ENCODE assay signal across 10 cellular contexts in genomic region chr7:105877736-105878135, GRCh38. TPM values are rescaled to one million over a fixed set of nuclear protein-coding genes. Genes with fewer than 3 reads are reported as not detected.
DNase-seq lines count a peak whose midpoint lies in the region; ATAC-seq, FAIRE-seq and TF ChIP-seq lines count a peak whose summit lies in the region.
"Had no signal": no experiment of that assay in that cellular context is flagged by ENCODE, and none has a peak within 500 bp of the region (broad histone marks: within the 10 kb centered on the region; RNA-seq: fewer than 3 reads in every experiment).

No MANE protein-coding gene starts in this region.

- dilution Hi-C loops in keratinocyte (cut with MboI; ENCODE audit: extremely low pct_ligation_motif_present, low sequenced_read_pairs) = no loop called here

- H3K27ac Mint-ChIP-seq in activated CD4-positive, alpha-beta T cell treated with anti-CD3 and anti-CD28 coated beads, Interleukin-2, amount 10 ng/mL, durations not matched to agents 24 days and 14 days = no peak overlapping the region
- H3K27ac Mint-ChIP-seq in activated T-helper 17 cell treated with anti-CD3 and anti-CD28 coated beads, Interleukin-2, amount 50 U/mL, for 72 hours = peak overlapping the region; percentile 61
- no peak overlapping the region for H3K27ac Mint-ChIP-seq in stimulated activated naive CD8-positive, alpha-beta T cell treated with anti-CD3 and anti-CD28 coated beads, Interleukin-15, amount 100 ng/mL, for 72 hours

- no peak overlapping the region for H2AFZ ChIP-seq in keratinocyte (ENCODE audit: control insufficient read depth, low read length)

- intact Hi-C loops in activated CD4-positive, alpha-beta T cell treated with anti-CD3 and anti-CD28 coated beads, Interleukin-2, amount 10 ng/mL, durations not matched to agents 24 days and 14 days (cut with micrococcal nuclease) = loop anchor here (2.0 to 10.0 kb wide), 4 partner anchors 47 to 223 kb away; no protein-coding TSS in a partner anchor

- peaks cover 32% of the 10 kb centered on the region for H3K4me1 Mint-ChIP-seq in activated CD4-positive, alpha-beta T cell treated with anti-CD3 and anti-CD28 coated beads, Interleukin-2, amount 10 ng/mL, durations not matched to agents 24 days and 14 days
- peaks cover 40% of the 10 kb centered on the region for H3K4me1 Mint-ChIP-seq in activated T-helper 17 cell treated with anti-CD3 and anti-CD28 coated beads, Interleukin-2, amount 50 U/mL, for 72 hours
- peaks cover 49% of the 10 kb centered on the region for H3K4me1 Mint-ChIP-seq in stimulated activated naive CD8-positive, alpha-beta T cell treated with anti-CD3 and anti-CD28 coated beads, Interleukin-15, amount 100 ng/mL, for 72 hours

- peak overlapping the region; percentile 79 for H3K4me2 ChIP-seq in keratinocyte (ENCODE audit: control insufficient read depth, extremely low read depth, insufficient read depth, low read depth, low read length)

- peaks cover 1% of the 10 kb centered on the region for H3K79me2 ChIP-seq in keratinocyte (ENCODE audit: control insufficient read depth, insufficient read depth, low read length)

- H3K27me3 Mint-ChIP-seq in activated CD4-positive, alpha-beta T cell treated with anti-CD3 and anti-CD28 coated beads, Interleukin-2, amount 10 ng/mL, durations not matched to agents 24 days and 14 days = peaks cover 38% of the 10 kb centered on the region
- H3K27me3 Mint-ChIP-seq in activated T-helper 17 cell treated with anti-CD3 and anti-CD28 coated beads, Interleukin-2, amount 50 U/mL, for 72 hours = peaks cover 6% of the 10 kb centered on the region
- H3K27me3 Mint-ChIP-seq in stimulated activated naive CD8-positive, alpha-beta T cell treated with anti-CD3 and anti-CD28 coated beads, Interleukin-15, amount 100 ng/mL, for 72 hours = peaks cover 18% of the 10 kb centered on the region

- FAIRE-seq in keratinocyte (lab: Jason Lieb, UNC) = no peak
- FAIRE-seq: colon had no signal

- peaks cover 3% of the 10 kb centered on the region for H3K36me3 Mint-ChIP-seq in activated CD4-positive, alpha-beta T cell treated with anti-CD3 and anti-CD28 coated beads, Interleukin-2, amount 10 ng/mL, durations not matched to agents 24 days and 14 days (ENCODE audit: low read depth)
- H3K36me3 Mint-ChIP-seq in activated T-helper 17 cell treated with anti-CD3 and anti-CD28 coated beads, Interleukin-2, amount 50 U/mL, for 72 hours (ENCODE audit: low read depth) = no peaks in the 10 kb centered on the region

- DNase-seq in activated CD4-positive, alpha-beta T cell treated with anti-CD3 and anti-CD28 coated beads, Interleukin-2, amount 10 ng/mL, durations not matched to agents 24 days and 14 days = no peak
- DNase-seq in activated CD4-positive, alpha-beta T cell treated with anti-CD3 and anti-CD28 coated beads, Interleukin-2, amount 50 U/mL, for 1 hour = no peak
- no peak for DNase-seq in keratinocyte (ENCODE audit: low read depth, low spot score)
- DNase-seq in stimulated activated naive CD8-positive, alpha-beta T cell treated with anti-CD3 and anti-CD28 coated beads, Interleukin-15, amount 100 ng/mL, for 72 hours = no peak
- DNase-seq in HuH-7.5 (ENCODE audit: low spot score) = no peak
- DNase-seq in NCI-H2196 treated with DMSO at 0.1 percent for 48 hours (lab: John Stamatoyannopoulos, UW; ENCODE audit: unreplicated experiment) = no peak
- DNase-seq: stimulated activated CD4-positive, alpha-beta T cell treated with anti-CD3 and anti-CD28 coated beads, Interleukin-2, amount 100 ng/mL, for 48 hours had no signal

- H3K4me3 Mint-ChIP-seq in activated CD4-positive, alpha-beta T cell treated with anti-CD3 and anti-CD28 coated beads, Interleukin-2, amount 10 ng/mL, durations not matched to agents 24 days and 14 days = peak overlapping the region; percentile 79
- peak overlapping the region; percentile 98 for H3K4me3 Mint-ChIP-seq in activated T-helper 17 cell treated with anti-CD3 and anti-CD28 coated beads, Interleukin-2, amount 50 U/mL, for 72 hours
- peak overlapping the region; percentile 81 to 85 for H3K4me3 Mint-ChIP-seq in stimulated activated naive CD8-positive, alpha-beta T cell treated with anti-CD3 and anti-CD28 coated beads, Interleukin-15, amount 100 ng/mL, for 72 hours

- no peak for TF ChIP-seq CTCF in keratinocyte (optimal IDR thresholded peaks at IDR 0.05 in 1 of 3, IDR thresholded peaks at IDR 0.05 in 1 of 3, conservative IDR thresholded peaks at IDR 0.05 in 1 of 3; ENCODE audit: extremely low read depth in 1 of 3, insufficient read depth in 2 of 3, low read length in 3 of 3)

- no peaks in the 10 kb centered on the region for H4K20me1 ChIP-seq in keratinocyte (ENCODE audit: control insufficient read depth, extremely low read depth, insufficient read depth, low read length)

- no peak for ATAC-seq in activated T-helper 17 cell treated with anti-CD3 and anti-CD28 coated beads, Interleukin-2, amount 50 U/mL, for 72 hours (replicated peaks)
- no peak for ATAC-seq in stimulated activated naive CD8-positive, alpha-beta T cell treated with anti-CD3 and anti-CD28 coated beads, Interleukin-15, amount 100 ng/mL, for 72 hours
- ATAC-seq in HG03378 (IDR thresholded peaks at IDR 0.05; ENCODE audit: unreplicated experiment) = no peak

- H3K27me3 ChIP-seq in keratinocyte (ENCODE audit: control insufficient read depth, extremely low read depth, insufficient read depth, low read length) = no peaks in the 10 kb centered on the region

- H3K9me3 ChIP-seq in keratinocyte (ENCODE audit: control insufficient read depth, low read depth, low read length) = no peaks in the 10 kb centered on the region

- peak overlapping the region; percentile 70 for H3K9ac ChIP-seq in keratinocyte (ENCODE audit: control insufficient read depth, extremely low read depth, insufficient read depth, low read length)

- H3K4me1 ChIP-seq in keratinocyte (ENCODE audit: control insufficient read depth, extremely low read depth, insufficient read depth, low read length) = peaks cover 19% of the 10 kb centered on the region

- H3K9me3 Mint-ChIP-seq in activated CD4-positive, alpha-beta T cell treated with anti-CD3 and anti-CD28 coated beads, Interleukin-2, amount 10 ng/mL, durations not matched to agents 24 days and 14 days = no peaks in the 10 kb centered on the region
- no peaks in the 10 kb centered on the region for H3K9me3 Mint-ChIP-seq in activated T-helper 17 cell treated with anti-CD3 and anti-CD28 coated beads, Interleukin-2, amount 50 U/mL, for 72 hours
- H3K9me3 Mint-ChIP-seq in stimulated activated naive CD8-positive, alpha-beta T cell treated with anti-CD3 and anti-CD28 coated beads, Interleukin-15, amount 100 ng/mL, for 72 hours = no peaks in the 10 kb centered on the region

- H3K36me3 ChIP-seq in keratinocyte (ENCODE audit: control insufficient read depth in 2 of 2, extremely low read depth in 1 of 2, insufficient read depth in 2 of 2, low read length in 2 of 2) = peaks cover 0 to 6% of the 10 kb centered on the region in 2 experiments

- peak overlapping the region; percentile 75 to 80 (median 75) for H3K4me3 ChIP-seq in keratinocyte (ENCODE audit: control insufficient read depth in 2 of 3, extremely low read depth in 1 of 3, insufficient read depth in 2 of 3, low read depth in 1 of 3, low read length in 3 of 3)

- no peak overlapping the region for H3K27ac ChIP-seq in keratinocyte (ENCODE audit: control insufficient read depth, insufficient read depth, low read length)

- H3K9me1 ChIP-seq in keratinocyte (ENCODE audit: control insufficient read depth, extremely low read depth, insufficient read depth, low read length) = no peaks in the 10 kb centered on the region

RNA-seq across cellular contexts. Expression of gene ATXN7L1, which starts 1.3 kb away (rescaled TPM):
- 8.5 and 9.8 TPM in 2 replicates for total RNA-seq in activated CD4-positive, alpha-beta T cell treated with anti-CD3 and anti-CD28 coated beads, Interleukin-2, amount 10 ng/mL, durations not matched to agents 24 days and 14 days
- 10 to 100 TPM; 12.1 to 24.0 TPM for total RNA-seq in activated T-helper 17 cell treated with anti-CD3 and anti-CD28 coated beads, Interleukin-2, amount 50 U/mL, for 72 hours
- polyA plus RNA-seq in keratinocyte = 2.3 to 4.8 TPM (median 3.3 TPM) in 3 replicates
- polyA plus RNA-seq in keratinocyte (2011; ENCODE audit: low read depth) = 4.8 TPM
- 2.9 and 4.4 TPM in 2 replicates for polyA plus RNA-seq in keratinocyte (2011; cell fraction: cytosol; rRNA removed)
- polyA plus RNA-seq in keratinocyte (2011; cell fraction: nucleus; rRNA removed) = 4.7 and 5.2 TPM in 2 replicates
- polyA plus RNA-seq in keratinocyte (2012; ENCODE audit: low replicate concordance) = 3.2 and 4.9 TPM in 2 replicates
- polyA minus RNA-seq in keratinocyte = 3.4 to 8.8 TPM (median 4.7 TPM) in 3 replicates
- polyA minus RNA-seq in keratinocyte (2011; cell fraction: cytosol; rRNA and poly(A)+ RNA removed) = 2.7 TPM
- 5.3 and 12.3 TPM in 2 replicates for polyA minus RNA-seq in keratinocyte (2011; cell fraction: nucleus; rRNA and poly(A)+ RNA removed)
